ENCODE assay signal across 15 cellular contexts in genomic region chr11:117219001-117219400, GRCh38. TPM values are rescaled to one million over a fixed set of nuclear protein-coding genes. Genes with fewer than 3 reads are reported as not detected.
DNase-seq lines count a peak whose midpoint lies in the region; ATAC-seq and TF ChIP-seq lines count a peak whose summit lies in the region.
"Had no signal": no experiment of that assay in that cellular context is flagged by ENCODE, and none has a peak within 500 bp of the region (broad histone marks: within the 10 kb centered on the region; RNA-seq: fewer than 3 reads in every experiment).

No MANE protein-coding gene starts in this region.

- no peak overlapping the region for H3K4me3 ChIP-seq in ACC112 (ENCODE audit: low read depth, low read length)
- no peak overlapping the region for H3K4me3 ChIP-seq in adrenal gland
- no peak overlapping the region for H3K4me3 ChIP-seq in mucosa of rectum (ENCODE audit: low read length in 2 of 2)
- no peak overlapping the region for H3K4me3 ChIP-seq in spleen
- no peak overlapping the region for H3K4me3 ChIP-seq in neural progenitor cell

- no peak for ATAC-seq in HG02885 (IDR thresholded peaks at IDR 0.05; ENCODE audit: poor library complexity, unreplicated experiment)
- ATAC-seq: activated CD4-positive, CD25-positive, alpha-beta regulatory T cell treated with anti-CD3 and anti-CD28 coated beads, Interleukin-2, amount 50 U/mL, for 24 hours; effector memory CD8-positive, alpha-beta T cell; stimulated activated naive CD8-positive, alpha-beta T cell treated with anti-CD3 and anti-CD28 coated beads, Interleukin-15, amount 100 ng/mL, for 72 hours had no signal

- no peaks in the 10 kb centered on the region for H3K9me3 Mint-ChIP-seq in neural progenitor cell
- H3K9me3 Mint-ChIP-seq: effector memory CD8-positive, alpha-beta T cell; stimulated activated naive CD8-positive, alpha-beta T cell treated with anti-CD3 and anti-CD28 coated beads, Interleukin-15, amount 100 ng/mL, for 72 hours had no signal

- H3K27ac Mint-ChIP-seq in neural progenitor cell, result no peak overlapping the region

- no peaks in the 10 kb centered on the region for H4K20me1 ChIP-seq in neural progenitor cell (ENCODE audit: low read depth)

- no peak overlapping the region for H3K4me3 Mint-ChIP-seq in neural progenitor cell
- H3K4me3 Mint-ChIP-seq: effector memory CD8-positive, alpha-beta T cell; stimulated activated naive CD8-positive, alpha-beta T cell treated with anti-CD3 and anti-CD28 coated beads, Interleukin-15, amount 100 ng/mL, for 72 hours had no signal

- H3K9me3 ChIP-seq in adrenal gland (replicated peaks in 1 of 3) (no peaks in the 10 kb centered on the region), mucosa of rectum (ENCODE audit: control insufficient read depth in 2 of 2, low read length in 2 of 2) (no peaks in the 10 kb centered on the region), spleen (no peaks in the 10 kb centered on the region), neural progenitor cell (ENCODE audit: low read depth) (no peaks in the 10 kb centered on the region)

- DNase-seq in adrenal gland (peak in 2 of 7 donors; percentile 6 to 12), spleen (no peak), neural progenitor cell (ENCODE audit: low spot score) (no peak), GOT3 (lab: John Stamatoyannopoulos, UW) (no peak)
- no peak for DNase-seq in activated CD4-positive, alpha-beta T cell treated with anti-CD3 and anti-CD28 coated beads, Interleukin-2, amount 50 U/mL, for 1 hour
- DNase-seq: DMS153; effector memory CD8-positive, alpha-beta T cell; NCI-H1694; NCI-H510A treated with DMSO at 0.1 percent for 48 hours; stimulated activated naive CD8-positive, alpha-beta T cell treated with anti-CD3 and anti-CD28 coated beads, Interleukin-15, amount 100 ng/mL, for 72 hours; T-helper 1 cell had no signal

- no peak overlapping the region for H3K4me2 ChIP-seq in neural progenitor cell

- H3K36me3 ChIP-seq in ACC112 (ENCODE audit: insufficient read depth, low read length) (peaks cover 30% of the 10 kb centered on the region), adrenal gland (replicated peaks in 1 of 2) (peaks cover 0 to 68% of the 10 kb centered on the region in 2 donors), mucosa of rectum (ENCODE audit: control insufficient read depth in 2 of 2, insufficient read depth in 2 of 2, low read length in 2 of 2) (peaks cover 60 to 80% of the 10 kb centered on the region in 2 donors), spleen (peaks cover 2 to 100% (median 93%) of the 10 kb centered on the region in 6 donors), neural progenitor cell (no peaks in the 10 kb centered on the region)

- peaks cover 13% of the 10 kb centered on the region for H3K4me1 Mint-ChIP-seq in neural progenitor cell
- H3K4me1 Mint-ChIP-seq: stimulated activated naive CD8-positive, alpha-beta T cell treated with anti-CD3 and anti-CD28 coated beads, Interleukin-15, amount 100 ng/mL, for 72 hours had no signal

- no peaks in the 10 kb centered on the region for H3K27me3 Mint-ChIP-seq in neural progenitor cell (ENCODE audit: insufficient read depth, low read depth)
- H3K27me3 Mint-ChIP-seq: effector memory CD8-positive, alpha-beta T cell; stimulated activated naive CD8-positive, alpha-beta T cell treated with anti-CD3 and anti-CD28 coated beads, Interleukin-15, amount 100 ng/mL, for 72 hours had no signal

- no peak overlapping the region for H2AFZ ChIP-seq in ACC112 (ENCODE audit: low read length, unreplicated experiment)
- no peak overlapping the region for H2AFZ ChIP-seq in neural progenitor cell (replicated peaks)

- no peaks in the 10 kb centered on the region for H3K27me3 ChIP-seq in ACC112 (ENCODE audit: insufficient read depth, low read length)
- no peaks in the 10 kb centered on the region for H3K27me3 ChIP-seq in adrenal gland
- H3K27me3 ChIP-seq in mucosa of rectum (ENCODE audit: control insufficient read depth in 2 of 2, insufficient read depth in 2 of 2, low read length in 2 of 2), result no peaks in the 10 kb centered on the region
- no peaks in the 10 kb centered on the region for H3K27me3 ChIP-seq in spleen (replicated peaks in 1 of 7)
- no peaks in the 10 kb centered on the region for H3K27me3 ChIP-seq in neural progenitor cell

- H3K27ac ChIP-seq in ACC112 (ENCODE audit: low read depth, low read length) (peak overlapping the region; percentile 87), adrenal gland (peak overlapping the region in 4 of 5 donors; percentile 27 to 95 (median 50)), mucosa of rectum (ENCODE audit: low read depth in 2 of 2, low read length in 2 of 2) (peak overlapping the region; percentile 67 to 89), spleen (peak overlapping the region in 7 of 8 donors; percentile 12 to 78 (median 72)), neural progenitor cell (no peak overlapping the region)

- H3K9ac ChIP-seq in mucosa of rectum (ENCODE audit: low read depth in 1 of 2, low read length in 2 of 2) (no peak overlapping the region), neural progenitor cell (no peak overlapping the region)

- intact Hi-C loops in adrenal gland (cut with DNase I), result no loop called here
- intact Hi-C loops in spleen (cut with DNase I; ENCODE audit: low total_unique reads), result no loop called here

- no peak for TF ChIP-seq POLR2A in adrenal gland (IDR thresholded peaks at IDR 0.05)
- TF ChIP-seq POLR2A in spleen (IDR thresholded peaks at IDR 0.05), result no peak

- TF ChIP-seq CTCF in adrenal gland (IDR thresholded peaks at IDR 0.05) (no peak), spleen (IDR thresholded peaks at IDR 0.05 in 8 of 11, conservative IDR thresholded peaks at IDR 0.05 in 3 of 11) (no peak), neural progenitor cell (IDR thresholded peaks at IDR 0.05) (no peak)

- peaks cover 60% of the 10 kb centered on the region for H3K4me1 ChIP-seq in ACC112 (ENCODE audit: control insufficient read depth, insufficient read depth, low read length, unreplicated experiment)
- peaks cover 0 to 43% of the 10 kb centered on the region in 2 donors for H3K4me1 ChIP-seq in adrenal gland (replicated peaks in 1 of 2)
- H3K4me1 ChIP-seq in mucosa of rectum (ENCODE audit: control insufficient read depth in 2 of 2, insufficient read depth in 2 of 2, low read length in 2 of 2), result peaks cover 34 to 44% of the 10 kb centered on the region in 2 donors
- H3K4me1 ChIP-seq in spleen, result peaks cover 0 to 69% (median 21%) of the 10 kb centered on the region in 6 donors
- peaks cover 8% of the 10 kb centered on the region for H3K4me1 ChIP-seq in neural progenitor cell

- peaks cover 3% of the 10 kb centered on the region for H3K36me3 Mint-ChIP-seq in neural progenitor cell

- H3K79me2 ChIP-seq in ACC112 (ENCODE audit: control insufficient read depth, insufficient read depth, low read length, unreplicated experiment), result no peaks in the 10 kb centered on the region
- no peaks in the 10 kb centered on the region for H3K79me2 ChIP-seq in neural progenitor cell (ENCODE audit: low read depth)

- WGBS in adrenal gland, 4 donors, result 87 to 100% (median 92%) methylated on average over 6 to 9 of the region's 9 CpGs
- 91 to 99% (median 96%) methylated on average over 8 to 9 of the region's 9 CpGs for WGBS in spleen, 5 donors

- peaks cover 9% of the 10 kb centered on the region for H3F3A ChIP-seq in neural progenitor cell (ENCODE audit: low read depth)

RNA-seq across cellular contexts. Expression of gene PCSK7, which starts 12.9 kb away (rescaled TPM):
- total RNA-seq in adrenal gland (10 to 100 TPM; 22.6 to 54.4 (median 42.2) TPM), spleen (100 to 1,000 TPM in 5 of 7 donors, 10 to 100 TPM in 2; 92.6 to 152 (median 117) TPM), neural progenitor cell (ENCODE audit: low replicate concordance) (14.2 and 36.6 TPM in 2 replicates)
- polyA plus RNA-seq in adrenal gland (10 to 100 TPM; 23.4 to 53.0 (median 45.4) TPM), spleen (10 to 100 TPM; 27.3 to 53.4 (median 52.3) TPM)

RNA-seq across cellular contexts. Expression of gene RNF214, which starts 13.5 kb away (rescaled TPM):
- 10 to 100 TPM; 11.3 to 33.8 (median 22.9) TPM for total RNA-seq in adrenal gland
- polyA plus RNA-seq in adrenal gland, result 10 to 100 TPM; 12.7 to 21.6 (median 19.7) TPM
- 10 to 100 TPM; 13.1 to 29.6 (median 20.9) TPM for total RNA-seq in spleen
- 1 to 10 TPM; 5.6 to 9.9 (median 6.7) TPM for polyA plus RNA-seq in spleen
- total RNA-seq in neural progenitor cell (ENCODE audit: low replicate concordance), result 20.9 and 43.6 TPM in 2 replicates

RNA-seq across cellular contexts. Expression of gene TAGLN, which starts 19.8 kb away (rescaled TPM):
- 1,000 to 10,000 TPM in 1 of 8 donors, 100 to 1,000 TPM in 7; 117 to 1,290 (median 739) TPM for total RNA-seq in adrenal gland
- polyA plus RNA-seq in adrenal gland, result 1,000 to 10,000 TPM in 1 of 3 donors, 100 to 1,000 TPM in 2; 489 to 1,184 (median 817) TPM
- total RNA-seq in spleen, result 1,000 to 10,000 TPM in 1 of 7 donors, 100 to 1,000 TPM in 6; 117 to 1,088 (median 328) TPM
- 100 to 1,000 TPM; 247 to 807 (median 469) TPM for polyA plus RNA-seq in spleen
- total RNA-seq in neural progenitor cell (ENCODE audit: low replicate concordance), result 24.5 and 34.0 TPM in 2 replicates

RNA-seq across cellular contexts. Expression of gene SIDT2, which starts 40.5 kb away (rescaled TPM):
- total RNA-seq in adrenal gland (10 to 100 TPM; 23.4 to 87.1 (median 44.5) TPM), spleen (10 to 100 TPM; 40.3 to 83.8 (median 58.3) TPM), neural progenitor cell (ENCODE audit: low replicate concordance) (13.3 and 20.5 TPM in 2 replicates)
- polyA plus RNA-seq in adrenal gland (10 to 100 TPM; 27.7 to 75.1 (median 48.8) TPM), spleen (10 to 100 TPM; 21.3 to 36.0 (median 24.0) TPM)
